Comparison of ENCODE assay signal across 1 cellular context in genomic region chr1:65309317-65310077, GRCh38.
TF ChIP-seq lines count a peak whose summit lies in the region.

TSS of gene DNAJC6 (plus strand) at chr1:65309543. CDS start at chr1:65309746, 203 bp downstream.

TF ChIP-seq in K562, 482 proteins besides CTCF, POLR2A, EP300 and RAD21 (continued from another document and continues in another):
- no peak; the same call in 1 of the 2 replicates for TF ChIP-seq ZSCAN29 (IDR thresholded peaks at IDR 0.05)
- no peak for TF ChIP-seq CC2D1A (IDR thresholded peaks at IDR 0.05)
- no peak for TF ChIP-seq MEF2D (tag; conservative IDR thresholded peaks at IDR 0.05; ENCODE audit: low read depth)
- no peak for TF ChIP-seq SNIP1 (IDR thresholded peaks at IDR 0.05; ENCODE audit: low read depth)
- no peak for TF ChIP-seq POLR2AphosphoS2 (IDR thresholded peaks at IDR 0.05; ENCODE audit: low read length)
- 0 out of 2 replicates have a peak, but pooled peaks have one; percentile 62 for TF ChIP-seq SMARCA4 (IDR thresholded peaks at IDR 0.05)
- TF ChIP-seq CREB5 (CRISPR knock-in tag; IDR thresholded peaks at IDR 0.05) = no peak
- no peak for TF ChIP-seq ZNF586 (CRISPR knock-in tag; conservative IDR thresholded peaks at IDR 0.05)
- no peak for TF ChIP-seq C11orf30 (IDR thresholded peaks at IDR 0.05; ENCODE audit: low read depth)
- TF ChIP-seq TBP (optimal IDR thresholded peaks at IDR 0.05; ENCODE audit: low read depth, low read length) = peak; percentile 87
- TF ChIP-seq RNF219 (CRISPR knock-in tag; IDR thresholded peaks at IDR 0.05) = no peak
- no peak; the same call in 1 of the 2 replicates for TF ChIP-seq ZNF384 (IDR thresholded peaks at IDR 0.05; ENCODE audit: low read depth, low read length)
- TF ChIP-seq ZKSCAN3 (CRISPR knock-in tag; IDR thresholded peaks at IDR 0.05) = no peak
- peak; percentile 60 to 70 for TF ChIP-seq MAZ (CRISPR knock-in tag; conservative IDR thresholded peaks at IDR 0.05 in 1 of 2, IDR thresholded peaks at IDR 0.05 in 1 of 2)
- TF ChIP-seq TGIF2 (CRISPR knock-in tag; IDR thresholded peaks at IDR 0.05) = peak; percentile 96
- TF ChIP-seq ILF3 (IDR thresholded peaks at IDR 0.05; ENCODE audit: borderline replicate concordance) = no peak
- TF ChIP-seq ZBED1 (IDR thresholded peaks at IDR 0.05) = no peak
- no peak for TF ChIP-seq ZMIZ1 (IDR thresholded peaks at IDR 0.05; ENCODE audit: low read depth in 2 of 2, low read length in 2 of 2)
- TF ChIP-seq BDP1 (IDR thresholded peaks at IDR 0.05; ENCODE audit: insufficient read depth, insufficient read length) = no peak
- TF ChIP-seq CHAMP1 (IDR thresholded peaks at IDR 0.05) = peak; percentile 85
- TF ChIP-seq, protein P1, sequence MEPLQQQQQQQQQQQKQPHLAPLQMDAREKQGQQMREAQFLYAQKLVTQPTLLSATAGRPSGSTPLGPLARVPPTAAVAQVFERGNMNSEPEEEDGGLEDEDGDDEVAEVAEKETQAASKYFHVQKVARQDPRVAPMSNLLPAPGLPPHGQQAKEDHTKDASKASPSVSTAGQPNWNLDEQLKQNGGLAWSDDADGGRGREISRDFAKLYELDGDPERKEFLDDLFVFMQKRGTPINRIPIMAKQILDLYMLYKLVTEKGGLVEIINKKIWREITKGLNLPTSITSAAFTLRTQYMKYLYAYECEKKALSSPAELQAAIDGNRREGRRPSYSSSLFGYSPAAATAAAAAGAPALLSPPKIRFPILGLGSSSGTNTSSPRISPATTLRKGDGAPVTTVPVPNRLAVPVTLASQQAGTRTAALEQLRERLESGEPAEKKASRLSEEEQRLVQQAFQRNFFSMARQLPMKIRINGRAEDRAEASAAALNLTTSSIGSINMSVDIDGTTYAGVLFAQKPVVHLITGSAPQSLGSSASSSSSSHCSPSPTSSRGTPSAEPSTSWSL (CRISPR knock-in tag; IDR thresholded peaks at IDR 0.05; ENCODE audit: borderline replicate concordance) = no peak
- peak; percentile 75 for TF ChIP-seq NFIC (IDR thresholded peaks at IDR 0.05)
- TF ChIP-seq, protein P2, sequence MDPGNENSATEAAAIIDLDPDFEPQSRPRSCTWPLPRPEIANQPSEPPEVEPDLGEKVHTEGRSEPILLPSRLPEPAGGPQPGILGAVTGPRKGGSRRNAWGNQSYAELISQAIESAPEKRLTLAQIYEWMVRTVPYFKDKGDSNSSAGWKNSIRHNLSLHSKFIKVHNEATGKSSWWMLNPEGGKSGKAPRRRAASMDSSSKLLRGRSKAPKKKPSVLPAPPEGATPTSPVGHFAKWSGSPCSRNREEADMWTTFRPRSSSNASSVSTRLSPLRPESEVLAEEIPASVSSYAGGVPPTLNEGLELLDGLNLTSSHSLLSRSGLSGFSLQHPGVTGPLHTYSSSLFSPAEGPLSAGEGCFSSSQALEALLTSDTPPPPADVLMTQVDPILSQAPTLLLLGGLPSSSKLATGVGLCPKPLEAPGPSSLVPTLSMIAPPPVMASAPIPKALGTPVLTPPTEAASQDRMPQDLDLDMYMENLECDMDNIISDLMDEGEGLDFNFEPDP (CRISPR knock-in tag; IDR thresholded peaks at IDR 0.05) = no peak
- no peak for TF ChIP-seq ZNF551 (CRISPR knock-in tag; IDR thresholded peaks at IDR 0.05)
- TF ChIP-seq PPARD (CRISPR knock-in tag; IDR thresholded peaks at IDR 0.05) = no peak
- TF ChIP-seq TAF7 (tag; IDR thresholded peaks at IDR 0.05) = no peak
- TF ChIP-seq HDAC2 (IDR thresholded peaks at IDR 0.05) = peak; percentile 67
- TF ChIP-seq RB1 (IDR thresholded peaks at IDR 0.05; ENCODE audit: low read depth) = peak; percentile 90
- TF ChIP-seq FUS (optimal IDR thresholded peaks at IDR 0.05; ENCODE audit: low read depth, low read length) = no peak
- TF ChIP-seq, protein P3, sequence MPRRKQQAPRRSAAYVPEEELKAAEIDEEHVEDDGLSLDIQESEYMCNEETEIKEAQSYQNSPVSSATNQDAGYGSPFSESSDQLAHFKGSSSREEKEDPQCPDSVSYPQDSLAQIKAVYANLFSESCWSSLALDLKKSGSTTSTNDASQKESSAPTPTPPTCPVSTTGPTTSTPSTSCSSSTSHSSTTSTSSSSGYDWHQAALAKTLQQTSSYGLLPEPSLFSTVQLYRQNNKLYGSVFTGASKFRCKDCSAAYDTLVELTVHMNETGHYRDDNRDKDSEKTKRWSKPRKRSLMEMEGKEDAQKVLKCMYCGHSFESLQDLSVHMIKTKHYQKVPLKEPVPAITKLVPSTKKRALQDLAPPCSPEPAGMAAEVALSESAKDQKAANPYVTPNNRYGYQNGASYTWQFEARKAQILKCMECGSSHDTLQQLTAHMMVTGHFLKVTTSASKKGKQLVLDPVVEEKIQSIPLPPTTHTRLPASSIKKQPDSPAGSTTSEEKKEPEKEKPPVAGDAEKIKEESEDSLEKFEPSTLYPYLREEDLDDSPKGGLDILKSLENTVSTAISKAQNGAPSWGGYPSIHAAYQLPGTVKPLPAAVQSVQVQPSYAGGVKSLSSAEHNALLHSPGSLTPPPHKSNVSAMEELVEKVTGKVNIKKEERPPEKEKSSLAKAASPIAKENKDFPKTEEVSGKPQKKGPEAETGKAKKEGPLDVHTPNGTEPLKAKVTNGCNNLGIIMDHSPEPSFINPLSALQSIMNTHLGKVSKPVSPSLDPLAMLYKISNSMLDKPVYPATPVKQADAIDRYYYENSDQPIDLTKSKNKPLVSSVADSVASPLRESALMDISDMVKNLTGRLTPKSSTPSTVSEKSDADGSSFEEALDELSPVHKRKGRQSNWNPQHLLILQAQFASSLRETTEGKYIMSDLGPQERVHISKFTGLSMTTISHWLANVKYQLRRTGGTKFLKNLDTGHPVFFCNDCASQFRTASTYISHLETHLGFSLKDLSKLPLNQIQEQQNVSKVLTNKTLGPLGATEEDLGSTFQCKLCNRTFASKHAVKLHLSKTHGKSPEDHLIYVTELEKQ (CRISPR knock-in tag; IDR thresholded peaks at IDR 0.05) = no peak
- TF ChIP-seq ZNF609 (CRISPR knock-in tag; IDR thresholded peaks at IDR 0.05; ENCODE audit: borderline replicate concordance) = peak; percentile 81; the same call in 1 of the 2 replicates
- TF ChIP-seq SRF (CRISPR knock-in tag; IDR thresholded peaks at IDR 0.05) = peak in 1 of 2 experiments; percentile 67; a peak in 2 of 4 replicates
- TF ChIP-seq TCF3 (CRISPR knock-in tag; IDR thresholded peaks at IDR 0.05) = peak; percentile 32; the same call in 1 of the 2 replicates
- no peak for TF ChIP-seq E4F1 (CRISPR knock-in tag; IDR thresholded peaks at IDR 0.05; ENCODE audit: borderline replicate concordance)
